Comparison of ENCODE assay signal across 8 cellular contexts in the genomic region with DNA sequence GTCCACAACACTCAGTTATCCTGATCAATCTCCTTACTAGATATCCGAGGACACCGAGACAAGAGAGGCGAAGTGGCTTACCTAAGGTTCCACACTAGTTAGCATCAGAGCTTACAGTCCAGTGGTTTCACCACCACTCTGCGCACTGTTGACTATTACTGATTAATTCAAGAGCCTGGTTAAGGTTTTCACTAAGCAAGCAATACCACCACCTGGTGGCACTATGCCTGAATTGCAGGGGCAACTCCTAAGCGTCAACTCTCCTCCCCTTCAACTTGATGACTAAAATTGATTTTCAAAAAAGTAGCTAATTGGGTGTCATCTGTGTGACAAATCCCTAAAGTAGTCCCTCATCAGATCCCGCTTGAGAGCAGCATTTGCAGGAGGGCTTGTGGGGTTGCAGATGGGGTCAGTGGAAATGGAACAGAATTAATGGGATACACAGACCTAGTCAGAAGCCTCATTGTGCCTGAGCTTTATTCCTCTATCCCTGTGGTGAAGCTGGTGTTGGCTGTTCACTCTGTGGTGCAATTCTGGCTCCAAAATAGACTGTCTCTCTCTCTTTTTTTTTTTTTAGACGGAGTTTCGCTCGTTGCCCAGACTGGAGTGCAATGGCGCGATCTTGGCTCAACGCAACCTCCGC. TPM values are rescaled to one million over a fixed set of nuclear protein-coding genes. Genes with fewer than 3 reads are reported as not detected.
DNase-seq lines count a peak whose midpoint lies in the region; ATAC-seq, FAIRE-seq and TF ChIP-seq lines count a peak whose summit lies in the region.

No MANE protein-coding gene starts in this region.

- no peaks in the 10 kb centered on the region for H4K20me1 ChIP-seq in HepG2 (ENCODE audit: insufficient read depth, low read length)

- peak; percentile 66; the same call in 1 of the 2 replicates for TF ChIP-seq RAD21 in HepG2 (CRISPR knock-in tag; IDR thresholded peaks at IDR 0.05)

- intact Hi-C loops in HepG2 (cut with micrococcal nuclease; ENCODE audit: unreplicated experiment) (loop anchor here (1.0 to 5.0 kb wide), 3 partner anchors 17 to 120 kb away; partner anchors contain the start of gene TTC4), tibial artery (cut with DNase I; ENCODE audit: low total_unique reads) (no loop called here)

- in situ Hi-C loops in HepG2 (cut with HindIII; ENCODE audit: extremely low pct_ligation_motif_present, low pct_unique_long_range_greater_than_20kb): no loop called here

- no peak for TF ChIP-seq POLR2A in HepG2 (IDR thresholded peaks at IDR 0.05; ENCODE audit: insufficient read depth in 1 of 2, low read depth in 2 of 2, low read length in 2 of 2)

- peak; percentile 79 for FAIRE-seq in HepG2 (lab: Jason Lieb, UNC)

- no peak overlapping the region for H3K4me2 ChIP-seq in HepG2 (ENCODE audit: low read depth, low read length)

- 0 out of 2 replicates have a peak, but pooled peaks cover 7% of the 10 kb centered on the region for H3K9me3 ChIP-seq in HepG2 (ENCODE audit: low read length)
- H3K9me3 ChIP-seq in tibial artery: peaks cover 0 to 9% (median 7%) of the 10 kb centered on the region in 3 donors

- H3K4me3 ChIP-seq in HepG2 (replicated peaks in 1 of 3; ENCODE audit: insufficient read depth in 1 of 3, low read depth in 2 of 3, low read length in 3 of 3): no peak overlapping the region
- H3K4me3 ChIP-seq in tibial artery: no peak overlapping the region

- DNase-seq in NCI-H2107 (lab: John Stamatoyannopoulos, UW) (peak; percentile 10), NCI-H2107 treated with DMSO at 0.1 percent for 48 hours (lab: John Stamatoyannopoulos, UW; ENCODE audit: unreplicated experiment) (no peak), NAMALWA (ENCODE audit: low spot score) (peak; percentile 84), HepG2 (ENCODE audit: low spot score) (peak; percentile 65), tibial artery (no peak)
- DNase-seq in activated T-cell treated with anti-CD3 and anti-CD28 coated beads, Interleukin-2, amount 50 U/mL, for 1 hour: peak; percentile 40

- BruUV-seq in HepG2 (replicated peaks; lab: Mats Ljungman, UMichigan): no TSS peak

- no peak overlapping the region for H2AFZ ChIP-seq in HepG2 (ENCODE audit: low read length)

- H3K79me2 ChIP-seq in HepG2 (ENCODE audit: insufficient read depth, low read length): no peaks in the 10 kb centered on the region

- POLR2A ChIA-PET in HepG2 (lab: Yijun Ruan, JAX): no interaction called here

- TF ChIP-seq CTCF in HepG2 (CRISPR knock-in tag; IDR thresholded peaks at IDR 0.05) (peak; percentile 83), tibial artery (IDR thresholded peaks at IDR 0.05) (no peak)

- ATAC-seq in HepG2 (peak; percentile 55), GM21825 (IDR thresholded peaks at IDR 0.05; ENCODE audit: unreplicated experiment) (no peak), HG03521 (IDR thresholded peaks at IDR 0.05; ENCODE audit: unreplicated experiment) (no peak)

- H3K27me3 ChIP-seq in HepG2 (ENCODE audit: control insufficient read depth in 1 of 2, insufficient read depth in 2 of 2, low read length in 2 of 2) (peaks cover 0 to 7% of the 10 kb centered on the region in 2 experiments; a peak in 1 of 5 replicates), tibial artery (peaks cover 0 to 42% of the 10 kb centered on the region in 2 donors)

- H3K27ac ChIP-seq in HepG2 (ENCODE audit: extremely low read length, insufficient read depth, low read length): no peak overlapping the region
- no peak overlapping the region for H3K27ac ChIP-seq in tibial artery

- no peaks in the 10 kb centered on the region for H3K36me3 ChIP-seq in HepG2 (replicated peaks in 1 of 2; ENCODE audit: control insufficient read depth in 1 of 2, insufficient read depth in 2 of 2, low read length in 2 of 2)
- H3K36me3 ChIP-seq in tibial artery: no peaks in the 10 kb centered on the region

- H3K9ac ChIP-seq in HepG2 (ENCODE audit: insufficient read depth, low read depth, low read length): no peak overlapping the region

- WGBS in HepG2 (ENCODE audit: low lambda C conversion rate): 56% methylated on average over 13 of the region's 13 CpGs

- H3K4me1 ChIP-seq in HepG2 (ENCODE audit: insufficient read depth, low read length) (peaks cover 44% of the 10 kb centered on the region), tibial artery (no peaks in the 10 kb centered on the region)

- CTCF ChIA-PET in HepG2 (lab: Yijun Ruan, JAX; ENCODE audit: low intra/inter-chr PET ratio, low total read pairs): interaction anchor here (1.1 to 1.4 kb wide), 3 partner anchors 24 to 722 kb away, joined by 3 to 13 read pairs (median 4); no protein-coding TSS in a partner anchor

- TF ChIP-seq EP300 in HepG2 (IDR thresholded peaks at IDR 0.05; ENCODE audit: low read depth in 2 of 2, low read length in 2 of 2) (no peak), HepG2 (CRISPR knock-in tag; IDR thresholded peaks at IDR 0.05; ENCODE audit: borderline replicate concordance) (no peak)

TF ChIP-seq in HepG2, 621 proteins besides CTCF, POLR2A, EP300 and RAD21 (continues in another document):
- TF ChIP-seq SALL1 (CRISPR knock-in tag; IDR thresholded peaks at IDR 0.05) (no peak), SMC3 (IDR thresholded peaks at IDR 0.05; ENCODE audit: low read length) (peak; percentile 76), SNAPC2 (CRISPR knock-in tag; IDR thresholded peaks at IDR 0.05) (no peak), CBX5 (CRISPR knock-in tag; IDR thresholded peaks at IDR 0.05; ENCODE audit: borderline replicate concordance) (no peak), XBP1 (CRISPR knock-in tag; IDR thresholded peaks at IDR 0.05) (no peak), SUZ12 (IDR thresholded peaks at IDR 0.05; ENCODE audit: low read depth, low read length) (no peak), BORCS8-MEF2B (CRISPR knock-in tag; IDR thresholded peaks at IDR 0.05) (no peak)
- TF ChIP-seq, protein P1, sequence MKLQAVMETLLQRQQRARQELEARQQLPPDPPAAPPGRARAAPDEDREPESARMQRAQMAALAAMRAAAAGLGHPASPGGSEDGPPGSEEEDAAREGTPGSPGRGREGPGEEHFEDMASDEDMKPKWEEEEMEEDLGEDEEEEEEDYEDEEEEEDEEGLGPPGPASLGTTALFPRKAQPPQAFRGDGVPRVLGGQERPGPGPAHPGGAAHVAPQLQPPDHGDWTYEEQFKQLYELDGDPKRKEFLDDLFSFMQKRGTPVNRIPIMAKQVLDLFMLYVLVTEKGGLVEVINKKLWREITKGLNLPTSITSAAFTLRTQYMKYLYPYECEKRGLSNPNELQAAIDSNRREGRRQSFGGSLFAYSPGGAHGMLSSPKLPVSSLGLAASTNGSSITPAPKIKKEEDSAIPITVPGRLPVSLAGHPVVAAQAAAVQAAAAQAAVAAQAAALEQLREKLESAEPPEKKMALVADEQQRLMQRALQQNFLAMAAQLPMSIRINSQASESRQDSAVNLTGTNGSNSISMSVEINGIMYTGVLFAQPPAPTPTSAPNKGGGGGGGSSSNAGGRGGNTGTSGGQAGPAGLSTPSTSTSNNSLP (IDR thresholded peaks at IDR 0.05; ENCODE audit: low read depth, low read length): peak; percentile 61; the same call in 1 of the 2 replicates

RNA-seq across cellular contexts. Expression of gene TTC22, which starts 9.1 kb away (rescaled TPM):
- not detected in 2 replicates for total RNA-seq in HepG2 (2016; rRNA removed; fragmentation: Illumina TruSeq; extraction: Trizol)
- not detected in 2 replicates for total RNA-seq in HepG2 (2016; cell fraction: cytosol; rRNA removed; fragmentation: Illumina TruSeq; extraction: Trizol; ENCODE audit: low read depth)
- total RNA-seq in HepG2 (2016; cell fraction: insoluble cytoplasmic fraction; rRNA removed; fragmentation: Illumina TruSeq; extraction: Trizol): not detected in 2 replicates
- not detected in 2 replicates for total RNA-seq in HepG2 (2016; cell fraction: membrane; rRNA removed; fragmentation: Illumina TruSeq; extraction: Trizol)
- not detected in 2 replicates for total RNA-seq in HepG2 (2016; cell fraction: nucleus; rRNA removed; fragmentation: Illumina TruSeq; extraction: Trizol)
- polyA plus RNA-seq in HepG2 (2011; rRNA removed): not detected in 2 replicates
- polyA plus RNA-seq in HepG2 (2011; cell fraction: cytosol; rRNA removed): not detected in 2 replicates
- polyA plus RNA-seq in HepG2 (2011; cell fraction: nucleus; rRNA removed): not detected in 2 replicates
- polyA plus RNA-seq in HepG2 (2012): not detected in 2 replicates
- polyA plus RNA-seq in HepG2 (2016; cell fraction: cytosol; fragmentation: Illumina TruSeq; extraction: Trizol; ENCODE audit: low read depth): not detected in 2 replicates
- polyA plus RNA-seq in HepG2 (2016; cell fraction: insoluble cytoplasmic fraction; fragmentation: Illumina TruSeq; extraction: Trizol; ENCODE audit: low read depth): not detected in 2 replicates
- polyA plus RNA-seq in HepG2 (2016; cell fraction: membrane; fragmentation: Illumina TruSeq; extraction: Trizol; ENCODE audit: low read depth): not detected in 2 replicates
- not detected in 2 replicates for polyA plus RNA-seq in HepG2 (2016; cell fraction: nucleus; fragmentation: Illumina TruSeq; extraction: Trizol; ENCODE audit: insufficient read depth, low read depth)
- 0.05 TPM in 1 of 2 replicates, not detected in the other for polyA minus RNA-seq in HepG2 (2011; rRNA and poly(A)+ RNA removed; ENCODE audit: low replicate concordance)
- 1.1 TPM in 1 of 2 replicates, not detected in the other for polyA minus RNA-seq in HepG2 (2011; cell fraction: cytosol; rRNA and poly(A)+ RNA removed)
- not detected in 2 replicates for polyA minus RNA-seq in HepG2 (2011; cell fraction: nucleus; rRNA and poly(A)+ RNA removed)

RNA-seq across cellular contexts. Expression of gene PARS2, which starts 27.7 kb away (rescaled TPM):
- 4.6 and 5.5 TPM in 2 replicates for total RNA-seq in HepG2 (2016; rRNA removed; fragmentation: Illumina TruSeq; extraction: Trizol)
- total RNA-seq in HepG2 (2016; cell fraction: cytosol; rRNA removed; fragmentation: Illumina TruSeq; extraction: Trizol; ENCODE audit: low read depth): 0.88 and 1.0 TPM in 2 replicates
- total RNA-seq in HepG2 (2016; cell fraction: insoluble cytoplasmic fraction; rRNA removed; fragmentation: Illumina TruSeq; extraction: Trizol): 5.2 and 6.0 TPM in 2 replicates
- total RNA-seq in HepG2 (2016; cell fraction: membrane; rRNA removed; fragmentation: Illumina TruSeq; extraction: Trizol): 2.7 and 3.2 TPM in 2 replicates
- 2.5 and 3.0 TPM in 2 replicates for total RNA-seq in HepG2 (2016; cell fraction: nucleus; rRNA removed; fragmentation: Illumina TruSeq; extraction: Trizol)
- 2.4 and 3.2 TPM in 2 replicates for polyA plus RNA-seq in HepG2 (2011; rRNA removed)
- 2.9 and 3.2 TPM in 2 replicates for polyA plus RNA-seq in HepG2 (2011; cell fraction: cytosol; rRNA removed)
- 1.8 and 2.3 TPM in 2 replicates for polyA plus RNA-seq in HepG2 (2011; cell fraction: nucleus; rRNA removed)
- polyA plus RNA-seq in HepG2 (2012): 4.0 and 4.3 TPM in 2 replicates
- 0.36 and 0.53 TPM in 2 replicates for polyA plus RNA-seq in HepG2 (2016; cell fraction: cytosol; fragmentation: Illumina TruSeq; extraction: Trizol; ENCODE audit: low read depth)
- 4.1 and 5.5 TPM in 2 replicates for polyA plus RNA-seq in HepG2 (2016; cell fraction: insoluble cytoplasmic fraction; fragmentation: Illumina TruSeq; extraction: Trizol; ENCODE audit: low read depth)
- polyA plus RNA-seq in HepG2 (2016; cell fraction: membrane; fragmentation: Illumina TruSeq; extraction: Trizol; ENCODE audit: low read depth): 1.5 TPM in 2 replicates
- polyA plus RNA-seq in HepG2 (2016; cell fraction: nucleus; fragmentation: Illumina TruSeq; extraction: Trizol; ENCODE audit: insufficient read depth, low read depth): 2.1 and 2.7 TPM in 2 replicates
- polyA minus RNA-seq in HepG2 (2011; rRNA and poly(A)+ RNA removed; ENCODE audit: low replicate concordance): 10.2 and 10.5 TPM in 2 replicates
- polyA minus RNA-seq in HepG2 (2011; cell fraction: cytosol; rRNA and poly(A)+ RNA removed): 3.4 and 3.9 TPM in 2 replicates
- 5.3 and 7.2 TPM in 2 replicates for polyA minus RNA-seq in HepG2 (2011; cell fraction: nucleus; rRNA and poly(A)+ RNA removed)

Comparison
In these comparisons a context has a peak if more than half of its experiments do, and no peak if none do; other contexts are left out.
1. DNase-seq: peak in NCI-H2107 (single experiment), NAMALWA (single experiment), activated T-cell treated with anti-CD3 and anti-CD28 coated beads, Interleukin-2, amount 50 U/mL, for 1 hour (single experiment) and HepG2 (single experiment); none in NCI-H2107 treated with DMSO at 0.1 percent for 48 hours (single experiment) and tibial artery (0 of 2).